2 cellular contexts compared by ENCODE assay signal in the genomic region with DNA sequence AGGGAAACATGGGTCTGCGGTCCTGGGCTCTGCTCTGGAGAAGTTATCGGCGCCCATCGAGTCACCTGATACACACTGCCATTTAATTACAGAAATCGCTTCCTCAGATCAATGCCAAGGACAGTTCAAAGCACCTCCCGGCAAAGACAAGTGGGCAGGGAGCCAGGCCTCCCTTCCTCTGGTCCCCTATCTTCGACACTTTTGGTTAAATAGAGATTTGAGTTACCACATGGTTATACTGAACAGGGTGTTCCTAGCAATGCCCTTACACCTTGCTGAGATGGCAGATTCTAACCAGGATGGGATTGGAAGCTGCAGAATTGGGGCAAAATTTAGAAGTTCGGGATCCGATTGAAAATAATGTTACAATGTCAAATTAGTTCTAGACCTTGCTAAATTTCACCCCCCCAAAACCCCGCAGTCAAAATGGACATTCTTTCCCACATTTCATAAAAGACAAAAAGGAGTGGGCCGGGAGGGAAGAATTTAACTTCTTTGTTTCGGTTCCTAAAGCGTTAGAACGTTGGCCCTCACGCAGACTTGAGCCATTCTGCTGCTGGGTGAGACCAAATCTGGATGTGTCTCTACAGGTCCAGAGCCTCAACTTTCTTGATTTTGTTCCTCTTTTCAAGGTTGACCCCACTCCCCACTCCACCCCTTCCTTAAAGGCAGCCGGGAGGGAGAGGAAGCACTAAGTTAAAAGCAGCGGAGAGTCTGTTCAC.
TF ChIP-seq lines count a peak whose summit lies in the region.

No MANE protein-coding gene starts in this region.

TF ChIP-seq in SK-N-SH, 30 proteins besides CTCF, POLR2A, EP300 and RAD21 (continued from another document):
- TF ChIP-seq, protein P1, sequence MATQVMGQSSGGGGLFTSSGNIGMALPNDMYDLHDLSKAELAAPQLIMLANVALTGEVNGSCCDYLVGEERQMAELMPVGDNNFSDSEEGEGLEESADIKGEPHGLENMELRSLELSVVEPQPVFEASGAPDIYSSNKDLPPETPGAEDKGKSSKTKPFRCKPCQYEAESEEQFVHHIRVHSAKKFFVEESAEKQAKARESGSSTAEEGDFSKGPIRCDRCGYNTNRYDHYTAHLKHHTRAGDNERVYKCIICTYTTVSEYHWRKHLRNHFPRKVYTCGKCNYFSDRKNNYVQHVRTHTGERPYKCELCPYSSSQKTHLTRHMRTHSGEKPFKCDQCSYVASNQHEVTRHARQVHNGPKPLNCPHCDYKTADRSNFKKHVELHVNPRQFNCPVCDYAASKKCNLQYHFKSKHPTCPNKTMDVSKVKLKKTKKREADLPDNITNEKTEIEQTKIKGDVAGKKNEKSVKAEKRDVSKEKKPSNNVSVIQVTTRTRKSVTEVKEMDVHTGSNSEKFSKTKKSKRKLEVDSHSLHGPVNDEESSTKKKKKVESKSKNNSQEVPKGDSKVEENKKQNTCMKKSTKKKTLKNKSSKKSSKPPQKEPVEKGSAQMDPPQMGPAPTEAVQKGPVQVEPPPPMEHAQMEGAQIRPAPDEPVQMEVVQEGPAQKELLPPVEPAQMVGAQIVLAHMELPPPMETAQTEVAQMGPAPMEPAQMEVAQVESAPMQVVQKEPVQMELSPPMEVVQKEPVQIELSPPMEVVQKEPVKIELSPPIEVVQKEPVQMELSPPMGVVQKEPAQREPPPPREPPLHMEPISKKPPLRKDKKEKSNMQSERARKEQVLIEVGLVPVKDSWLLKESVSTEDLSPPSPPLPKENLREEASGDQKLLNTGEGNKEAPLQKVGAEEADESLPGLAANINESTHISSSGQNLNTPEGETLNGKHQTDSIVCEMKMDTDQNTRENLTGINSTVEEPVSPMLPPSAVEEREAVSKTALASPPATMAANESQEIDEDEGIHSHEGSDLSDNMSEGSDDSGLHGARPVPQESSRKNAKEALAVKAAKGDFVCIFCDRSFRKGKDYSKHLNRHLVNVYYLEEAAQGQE (IDR thresholded peaks at IDR 0.05; ENCODE audit: low read depth, low read length) = no peak
- TF ChIP-seq JUND (IDR thresholded peaks at IDR 0.05) = no peak
- TF ChIP-seq, protein P2, sequence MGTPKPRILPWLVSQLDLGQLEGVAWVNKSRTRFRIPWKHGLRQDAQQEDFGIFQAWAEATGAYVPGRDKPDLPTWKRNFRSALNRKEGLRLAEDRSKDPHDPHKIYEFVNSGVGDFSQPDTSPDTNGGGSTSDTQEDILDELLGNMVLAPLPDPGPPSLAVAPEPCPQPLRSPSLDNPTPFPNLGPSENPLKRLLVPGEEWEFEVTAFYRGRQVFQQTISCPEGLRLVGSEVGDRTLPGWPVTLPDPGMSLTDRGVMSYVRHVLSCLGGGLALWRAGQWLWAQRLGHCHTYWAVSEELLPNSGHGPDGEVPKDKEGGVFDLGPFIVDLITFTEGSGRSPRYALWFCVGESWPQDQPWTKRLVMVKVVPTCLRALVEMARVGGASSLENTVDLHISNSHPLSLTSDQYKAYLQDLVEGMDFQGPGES (IDR thresholded peaks at IDR 0.05; ENCODE audit: low read depth, low read length) = no peak

TF ChIP-seq in SK-N-SH treated with all-trans-retinoic acid at 6 μM for 48 hours, 23 proteins besides CTCF, POLR2A, EP300 and RAD21 (continued from another document):
- TF ChIP-seq SNAI2 (CRISPR knock-in tag; IDR thresholded peaks at IDR 0.05) (no peak), GLIS3 (CRISPR knock-in tag; IDR thresholded peaks at IDR 0.05) (no peak), ARNTL (CRISPR knock-in tag; IDR thresholded peaks at IDR 0.05; ENCODE audit: borderline replicate concordance, low read depth) (no peak), PPARA (CRISPR knock-in tag; IDR thresholded peaks at IDR 0.05; ENCODE audit: borderline replicate concordance) (no peak), ZNF70 (CRISPR knock-in tag; IDR thresholded peaks at IDR 0.05) (no peak), TOX (CRISPR knock-in tag; IDR thresholded peaks at IDR 0.05; ENCODE audit: borderline replicate concordance) (no peak), ESRRG (CRISPR knock-in tag; IDR thresholded peaks at IDR 0.05) (no peak)
- TF ChIP-seq, protein P3, sequence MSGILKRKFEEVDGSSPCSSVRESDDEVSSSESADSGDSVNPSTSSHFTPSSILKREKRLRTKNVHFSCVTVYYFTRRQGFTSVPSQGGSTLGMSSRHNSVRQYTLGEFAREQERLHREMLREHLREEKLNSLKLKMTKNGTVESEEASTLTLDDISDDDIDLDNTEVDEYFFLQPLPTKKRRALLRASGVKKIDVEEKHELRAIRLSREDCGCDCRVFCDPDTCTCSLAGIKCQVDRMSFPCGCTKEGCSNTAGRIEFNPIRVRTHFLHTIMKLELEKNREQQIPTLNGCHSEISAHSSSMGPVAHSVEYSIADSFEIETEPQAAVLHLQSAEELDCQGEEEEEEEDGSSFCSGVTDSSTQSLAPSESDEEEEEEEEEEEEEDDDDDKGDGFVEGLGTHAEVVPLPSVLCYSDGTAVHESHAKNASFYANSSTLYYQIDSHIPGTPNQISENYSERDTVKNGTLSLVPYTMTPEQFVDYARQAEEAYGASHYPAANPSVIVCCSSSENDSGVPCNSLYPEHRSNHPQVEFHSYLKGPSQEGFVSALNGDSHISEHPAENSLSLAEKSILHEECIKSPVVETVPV (CRISPR knock-in tag; IDR thresholded peaks at IDR 0.05) = no peak
- TF ChIP-seq, protein P4, sequence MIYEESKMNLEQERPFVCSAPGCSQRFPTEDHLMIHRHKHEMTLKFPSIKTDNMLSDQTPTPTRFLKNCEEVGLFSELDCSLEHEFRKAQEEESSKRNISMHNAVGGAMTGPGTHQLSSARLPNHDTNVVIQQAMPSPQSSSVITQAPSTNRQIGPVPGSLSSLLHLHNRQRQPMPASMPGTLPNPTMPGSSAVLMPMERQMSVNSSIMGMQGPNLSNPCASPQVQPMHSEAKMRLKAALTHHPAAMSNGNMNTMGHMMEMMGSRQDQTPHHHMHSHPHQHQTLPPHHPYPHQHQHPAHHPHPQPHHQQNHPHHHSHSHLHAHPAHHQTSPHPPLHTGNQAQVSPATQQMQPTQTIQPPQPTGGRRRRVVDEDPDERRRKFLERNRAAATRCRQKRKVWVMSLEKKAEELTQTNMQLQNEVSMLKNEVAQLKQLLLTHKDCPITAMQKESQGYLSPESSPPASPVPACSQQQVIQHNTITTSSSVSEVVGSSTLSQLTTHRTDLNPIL (CRISPR knock-in tag; IDR thresholded peaks at IDR 0.05; ENCODE audit: low read depth) = no peak
- TF ChIP-seq, protein P5, sequence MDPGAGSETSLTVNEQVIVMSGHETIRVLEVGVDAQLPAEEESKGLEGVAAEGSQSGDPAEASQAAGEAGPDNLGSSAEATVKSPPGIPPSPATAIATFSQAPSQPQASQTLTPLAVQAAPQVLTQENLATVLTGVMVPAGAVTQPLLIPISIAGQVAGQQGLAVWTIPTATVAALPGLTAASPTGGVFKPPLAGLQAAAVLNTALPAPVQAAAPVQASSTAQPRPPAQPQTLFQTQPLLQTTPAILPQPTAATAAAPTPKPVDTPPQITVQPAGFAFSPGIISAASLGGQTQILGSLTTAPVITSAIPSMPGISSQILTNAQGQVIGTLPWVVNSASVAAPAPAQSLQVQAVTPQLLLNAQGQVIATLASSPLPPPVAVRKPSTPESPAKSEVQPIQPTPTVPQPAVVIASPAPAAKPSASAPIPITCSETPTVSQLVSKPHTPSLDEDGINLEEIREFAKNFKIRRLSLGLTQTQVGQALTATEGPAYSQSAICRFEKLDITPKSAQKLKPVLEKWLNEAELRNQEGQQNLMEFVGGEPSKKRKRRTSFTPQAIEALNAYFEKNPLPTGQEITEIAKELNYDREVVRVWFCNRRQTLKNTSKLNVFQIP (CRISPR knock-in tag; IDR thresholded peaks at IDR 0.05; ENCODE audit: borderline replicate concordance, low read depth) = no peak
